ENCODE assay signal across 18 cellular contexts in genomic region chr2:111202266-111203040, GRCh38.
DNase-seq lines count a peak whose midpoint lies in the region; ATAC-seq and TF ChIP-seq lines count a peak whose summit lies in the region.
"Had no signal": no experiment of that assay in that cellular context is flagged by ENCODE, and none has a peak within 500 bp of the region (broad histone marks: within the 10 kb centered on the region; RNA-seq: fewer than 3 reads in every experiment).

No MANE protein-coding gene starts in this region.

- in situ Hi-C loops in astrocyte of the cerebellum (cut with HindIII; ENCODE audit: low sequenced_read_pairs): no loop called here

- H3K27ac Mint-ChIP-seq in activated CD8-positive, alpha-beta memory T cell treated with anti-CD3 and anti-CD28 coated beads, Interleukin-2, amount 10 ng/mL, durations not matched to agents 7 days and 5 days: no peak overlapping the region
- H3K27ac Mint-ChIP-seq: T-helper 17 cell had no signal

- CTCF ChIA-PET in activated CD8-positive, alpha-beta memory T cell treated with anti-CD3 and anti-CD28 coated beads, Interleukin-2, amount 10 ng/mL, durations not matched to agents 7 days and 5 days (lab: Charles Lee): no interaction called here

- no peaks in the 10 kb centered on the region for H3K4me1 Mint-ChIP-seq in activated CD8-positive, alpha-beta memory T cell treated with anti-CD3 and anti-CD28 coated beads, Interleukin-2, amount 10 ng/mL, durations not matched to agents 7 days and 5 days

- DNase-seq in activated CD8-positive, alpha-beta memory T cell treated with anti-CD3 and anti-CD28 coated beads, Interleukin-2, amount 10 ng/mL, durations not matched to agents 7 days and 5 days: peak; percentile 28
- no peak for DNase-seq in activated CD8-positive, alpha-beta memory T cell treated with anti-CD3 and anti-CD28 coated beads for 24 hours
- DNase-seq in astrocyte of the cerebellum (ENCODE audit: low read depth) (peak; percentile 75), fibroblast of mammary gland (ENCODE audit: low read depth) (peak; percentile 41), cerebellum (ENCODE audit: low spot score) (no peak), globus pallidus (ENCODE audit: low spot score) (no peak)
- DNase-seq: amniotic stem cell; colonic mucosa; NCI-H1930; SIG-M5; stimulated activated CD4-positive, alpha-beta T cell treated with anti-CD3 and anti-CD28 coated beads, Interleukin-15, amount 100 ng/mL, for 24 hours; stimulated activated naive CD4-positive, alpha-beta T cell; T-helper 17 cell; transverse colon had no signal

- no peaks in the 10 kb centered on the region for H3K9me3 Mint-ChIP-seq in activated CD8-positive, alpha-beta memory T cell treated with anti-CD3 and anti-CD28 coated beads, Interleukin-2, amount 10 ng/mL, durations not matched to agents 7 days and 5 days (ENCODE audit: low read depth)

- no peak for ATAC-seq in activated CD8-positive, alpha-beta memory T cell treated with anti-CD3 and anti-CD28 coated beads, Interleukin-2, amount 10 ng/mL, durations not matched to agents 7 days and 5 days
- no peak for ATAC-seq in GM21528 (IDR thresholded peaks at IDR 0.05; ENCODE audit: low FRiP score, unreplicated experiment)
- ATAC-seq in HG02571 (IDR thresholded peaks at IDR 0.05; ENCODE audit: unreplicated experiment): no peak
- ATAC-seq: HepG2, T-helper 17 cell had no signal

- H3K27me3 Mint-ChIP-seq in activated CD8-positive, alpha-beta memory T cell treated with anti-CD3 and anti-CD28 coated beads, Interleukin-2, amount 10 ng/mL, durations not matched to agents 7 days and 5 days: peaks cover 5% of the 10 kb centered on the region

- H3K4me3 ChIP-seq in astrocyte of the cerebellum (ENCODE audit: low read depth, low read length) (no peak overlapping the region), fibroblast of mammary gland (ENCODE audit: control insufficient read depth, low read depth, low read length) (no peak overlapping the region)
- H3K4me3 ChIP-seq: colonic mucosa, hepatocyte, transverse colon had no signal

- H3K36me3 Mint-ChIP-seq in activated CD8-positive, alpha-beta memory T cell treated with anti-CD3 and anti-CD28 coated beads, Interleukin-2, amount 10 ng/mL, durations not matched to agents 7 days and 5 days: peaks cover 13% of the 10 kb centered on the region

- no peak overlapping the region for H3K4me3 Mint-ChIP-seq in activated CD8-positive, alpha-beta memory T cell treated with anti-CD3 and anti-CD28 coated beads, Interleukin-2, amount 10 ng/mL, durations not matched to agents 7 days and 5 days
- H3K4me3 Mint-ChIP-seq: T-helper 17 cell had no signal

- TF ChIP-seq CTCF in astrocyte of the cerebellum (IDR thresholded peaks at IDR 0.05; ENCODE audit: low read depth, low read length, missing control alignments): peak; percentile 5
- TF ChIP-seq CTCF in fibroblast of mammary gland (conservative IDR thresholded peaks at IDR 0.05; ENCODE audit: control insufficient read depth, insufficient read depth, low read depth, low read length): no peak

Comparison
In these comparisons a context has a peak if more than half of its experiments do, and no peak if none do; other contexts are left out.
1. DNase-seq: peak in activated CD8-positive, alpha-beta memory T cell treated with anti-CD3 and anti-CD28 coated beads, Interleukin-2, amount 10 ng/mL, durations not matched to agents 7 days and 5 days (single experiment), astrocyte of the cerebellum (single experiment) and fibroblast of mammary gland (single experiment); none in activated CD8-positive, alpha-beta memory T cell treated with anti-CD3 and anti-CD28 coated beads for 24 hours (single experiment), cerebellum (single experiment) and globus pallidus (single experiment).